In genomic region chr10:3702056-3702546, GRCh38 we compare ENCODE assay signal across 22 cellular contexts.
"Had no signal": no experiment of that assay in that cellular context is flagged by ENCODE, and none has a peak within 500 bp of the region (broad histone marks: within the 10 kb centered on the region; RNA-seq: fewer than 3 reads in every experiment).

No MANE protein-coding gene starts in this region.

- H3K4me3 Mint-ChIP-seq: activated CD8-positive, alpha-beta T cell treated with anti-CD3 and anti-CD28 coated beads for 36 hours; activated naive CD8-positive, alpha-beta T cell treated with anti-CD3 and anti-CD28 coated beads, Interleukin-2, amount 10 ng/mL, durations not matched to agents 7 days and 5 days; activated T-cell treated with anti-CD3 and anti-CD28 coated beads, Interleukin-2, amount 50 U/mL, for 72 hours had no signal

- H3K27ac Mint-ChIP-seq: activated CD8-positive, alpha-beta T cell treated with anti-CD3 and anti-CD28 coated beads for 36 hours; activated naive CD8-positive, alpha-beta T cell treated with anti-CD3 and anti-CD28 coated beads, Interleukin-2, amount 10 ng/mL, durations not matched to agents 7 days and 5 days; activated T-cell treated with anti-CD3 and anti-CD28 coated beads, Interleukin-2, amount 50 U/mL, for 72 hours; activated T-helper 2 cell treated with anti-CD3 and anti-CD28 coated beads, Interferon-gamma antibody, Interleukin-2, Interleukin-4, amounts not matched to agents 10 μg/mL and 5 μg/mL and 100 μg/mL, durations not matched to agents 14 hours and 24 hours and 36 hours had no signal

- DNase-seq: activated CD4-positive, alpha-beta T cell treated with anti-CD3 and anti-CD28 coated beads for 4 hours; activated CD8-positive, alpha-beta memory T cell treated with anti-CD3 and anti-CD28 coated beads, Interleukin-2, amount 50 U/mL, for 4 hours; activated CD8-positive, alpha-beta T cell treated with anti-CD3 and anti-CD28 coated beads for 36 hours; activated naive CD4-positive, alpha-beta T cell treated with anti-CD3 and anti-CD28 coated beads, Interleukin-2, amount 50 U/mL, for 16 hours; activated naive CD8-positive, alpha-beta T cell treated with anti-CD3 and anti-CD28 coated beads, Interleukin-2, amount 10 ng/mL, durations not matched to agents 7 days and 5 days; activated T-cell treated with anti-CD3 and anti-CD28 coated beads, Interleukin-2, amount 50 U/mL, for 72 hours; adrenal gland; aorta; caudate nucleus; Kasumi-1; NCI-H1048; NCI-H1694; NCI-H2107; NCI-H2171 treated with DMSO at 0.1 percent for 48 hours; NCI-H526; NCI-H82; OCI-M1; Right ventricle myocardium superior; SJCRH30; SK-N-SH; T-helper 1 cell had no signal

- H3K9me3 Mint-ChIP-seq: activated CD8-positive, alpha-beta T cell treated with anti-CD3 and anti-CD28 coated beads for 36 hours; activated T-helper 2 cell treated with anti-CD3 and anti-CD28 coated beads, Interferon-gamma antibody, Interleukin-2, Interleukin-4, amounts not matched to agents 10 μg/mL and 5 μg/mL and 100 μg/mL, durations not matched to agents 14 hours and 24 hours and 36 hours had no signal

- H3K36me3 Mint-ChIP-seq: activated naive CD8-positive, alpha-beta T cell treated with anti-CD3 and anti-CD28 coated beads, Interleukin-2, amount 10 ng/mL, durations not matched to agents 7 days and 5 days had no signal

- H3K4me1 Mint-ChIP-seq: activated naive CD8-positive, alpha-beta T cell treated with anti-CD3 and anti-CD28 coated beads, Interleukin-2, amount 10 ng/mL, durations not matched to agents 7 days and 5 days had no signal
